Comparison of ENCODE assay signal across 15 cellular contexts in genomic region chr11:45802531-45803317, GRCh38. TPM values are rescaled to one million over a fixed set of nuclear protein-coding genes. Genes with fewer than 3 reads are reported as not detected.
DNase-seq lines count a peak whose midpoint lies in the region; ATAC-seq and TF ChIP-seq lines count a peak whose summit lies in the region.
"Had no signal": no experiment of that assay in that cellular context is flagged by ENCODE, and none has a peak within 500 bp of the region (broad histone marks: within the 10 kb centered on the region; RNA-seq: fewer than 3 reads in every experiment).

No MANE protein-coding gene starts in this region.

- intact Hi-C loops in uterus (cut with DNase I; ENCODE audit: low total_unique reads) = no loop called here

- ATAC-seq in activated T-cell treated with anti-CD3 and anti-CD28 coated beads, Interleukin-2, amount 50 U/mL, for 4 hours = no peak
- no peak for ATAC-seq in stimulated activated effector memory CD8-positive, alpha-beta T cell treated with anti-CD3 and anti-CD28 coated beads, Interleukin-12 subunit alpha, Interleukin-12 subunit beta, amount 100 ng/mL, for 72 hours
- no peak for ATAC-seq in HG03342 (IDR thresholded peaks at IDR 0.05; ENCODE audit: unreplicated experiment)
- no peak for ATAC-seq in HG03469 (IDR thresholded peaks at IDR 0.05; ENCODE audit: unreplicated experiment)
- ATAC-seq: psoas muscle had no signal

- H3K9me3 Mint-ChIP-seq in activated T-cell treated with anti-CD3 and anti-CD28 coated beads, Interleukin-2, amount 50 U/mL, for 4 hours = no peaks in the 10 kb centered on the region
- H3K9me3 Mint-ChIP-seq in stimulated activated effector memory CD8-positive, alpha-beta T cell treated with anti-CD3 and anti-CD28 coated beads, Interleukin-12 subunit alpha, Interleukin-12 subunit beta, amount 100 ng/mL, for 72 hours = no peaks in the 10 kb centered on the region

- no peaks in the 10 kb centered on the region for H3K36me3 ChIP-seq in uterus

- H3K4me3 ChIP-seq in uterus = no peak overlapping the region

- H3K4me3 Mint-ChIP-seq in activated T-cell treated with anti-CD3 and anti-CD28 coated beads, Interleukin-2, amount 50 U/mL, for 4 hours = peak overlapping the region; percentile 33
- peak overlapping the region; percentile 93 for H3K4me3 Mint-ChIP-seq in stimulated activated effector memory CD8-positive, alpha-beta T cell treated with anti-CD3 and anti-CD28 coated beads, Interleukin-12 subunit alpha, Interleukin-12 subunit beta, amount 100 ng/mL, for 72 hours

- peaks cover 0 to 18% of the 10 kb centered on the region in 2 donors for H3K4me1 ChIP-seq in uterus

- H3K9me3 ChIP-seq in uterus = no peaks in the 10 kb centered on the region
- H3K9me3 ChIP-seq: psoas muscle had no signal

- no peaks in the 10 kb centered on the region for H3K27me3 ChIP-seq in uterus

- no peaks in the 10 kb centered on the region for H3K36me3 Mint-ChIP-seq in activated T-cell treated with anti-CD3 and anti-CD28 coated beads, Interleukin-2, amount 50 U/mL, for 4 hours (ENCODE audit: insufficient read depth)
- H3K36me3 Mint-ChIP-seq in stimulated activated effector memory CD8-positive, alpha-beta T cell treated with anti-CD3 and anti-CD28 coated beads, Interleukin-12 subunit alpha, Interleukin-12 subunit beta, amount 100 ng/mL, for 72 hours = peaks cover 6% of the 10 kb centered on the region

- H3K27ac Mint-ChIP-seq in stimulated activated effector memory CD8-positive, alpha-beta T cell treated with anti-CD3 and anti-CD28 coated beads, Interleukin-12 subunit alpha, Interleukin-12 subunit beta, amount 100 ng/mL, for 72 hours = no peak overlapping the region

- DNase-seq in activated T-cell treated with anti-CD3 and anti-CD28 coated beads, Interleukin-2, amount 50 U/mL, for 4 hours = no peak
- no peak for DNase-seq in activated T-cell treated with anti-CD3 and anti-CD28 coated beads, Interleukin-2, amount 50 U/mL, for 48 hours
- DNase-seq in activated CD8-positive, alpha-beta memory T cell treated with anti-CD3 and anti-CD28 coated beads, Interleukin-2, amount 50 U/mL, for 48 hours = peak; percentile 36
- DNase-seq in mesenteric fat pad (ENCODE audit: low spot score) = peak; percentile 67
- DNase-seq in stimulated activated effector memory CD8-positive, alpha-beta T cell treated with anti-CD3 and anti-CD28 coated beads, Interleukin-12 subunit alpha, Interleukin-12 subunit beta, amount 100 ng/mL, for 72 hours (ENCODE audit: low spot score in 2 of 2) = no peak
- DNase-seq in uterus = no peak
- DNase-seq: ACHN, amygdala, GF-D8, glutamatergic neuron, NCI-H1436 treated with DMSO at 0.1 percent for 48 hours, NCI-H446 treated with DMSO at 0.1 percent for 48 hours, psoas muscle had no signal

- peaks cover 21% of the 10 kb centered on the region for H3K4me1 Mint-ChIP-seq in activated T-cell treated with anti-CD3 and anti-CD28 coated beads, Interleukin-2, amount 50 U/mL, for 4 hours (ENCODE audit: low read depth)
- H3K4me1 Mint-ChIP-seq in stimulated activated effector memory CD8-positive, alpha-beta T cell treated with anti-CD3 and anti-CD28 coated beads, Interleukin-12 subunit alpha, Interleukin-12 subunit beta, amount 100 ng/mL, for 72 hours = peaks cover 20% of the 10 kb centered on the region

- no peak for TF ChIP-seq CTCF in uterus (IDR thresholded peaks at IDR 0.05)

- H3K27ac ChIP-seq in uterus = no peak overlapping the region

- no peak for TF ChIP-seq POLR2A in uterus (IDR thresholded peaks at IDR 0.05)

- no peaks in the 10 kb centered on the region for H3K27me3 Mint-ChIP-seq in activated T-cell treated with anti-CD3 and anti-CD28 coated beads, Interleukin-2, amount 50 U/mL, for 4 hours (ENCODE audit: low read depth)

RNA-seq across cellular contexts. Expression of gene SLC35C1, which starts 2.2 kb away (rescaled TPM):
- 10 to 100 TPM; 14.7 to 17.5 (median 15.8) TPM for total RNA-seq in activated T-cell treated with anti-CD3 and anti-CD28 coated beads, Interleukin-2, amount 50 U/mL, for 4 hours
- total RNA-seq in mesenteric fat pad (81.0 TPM), uterus (10 to 100 TPM in 1 of 4 donors, 1 to 10 TPM in 2, under 1 TPM in 1; under 0.01 to 12.7 (median 5.2) TPM)

RNA-seq across cellular contexts. Expression of gene CRY2, which starts 44.6 kb away (rescaled TPM):
- 10 to 100 TPM; 19.7 to 21.9 (median 19.9) TPM for total RNA-seq in activated T-cell treated with anti-CD3 and anti-CD28 coated beads, Interleukin-2, amount 50 U/mL, for 4 hours
- total RNA-seq in mesenteric fat pad (69.9 TPM), uterus (10 to 100 TPM; 22.1 to 91.8 (median 61.0) TPM)

Comparison
In these comparisons a context has a peak if more than half of its experiments do, and no peak if none do; other contexts are left out.
1. DNase-seq: peak in activated CD8-positive, alpha-beta memory T cell treated with anti-CD3 and anti-CD28 coated beads, Interleukin-2, amount 50 U/mL, for 48 hours (single experiment) and mesenteric fat pad (single experiment); none in activated T-cell treated with anti-CD3 and anti-CD28 coated beads, Interleukin-2, amount 50 U/mL, for 4 hours (single experiment), activated T-cell treated with anti-CD3 and anti-CD28 coated beads, Interleukin-2, amount 50 U/mL, for 48 hours (0 of 2), stimulated activated effector memory CD8-positive, alpha-beta T cell treated with anti-CD3 and anti-CD28 coated beads, Interleukin-12 subunit alpha, Interleukin-12 subunit beta, amount 100 ng/mL, for 72 hours (0 of 2) and uterus (0 of 2).